23 cellular contexts compared by ENCODE assay signal in genomic region chr3:113981803-113982202, GRCh38.
"Had no signal": no experiment of that assay in that cellular context is flagged by ENCODE, and none has a peak within 500 bp of the region (broad histone marks: within the 10 kb centered on the region; RNA-seq: fewer than 3 reads in every experiment).

No MANE protein-coding gene starts in this region.

- H3K27me3 ChIP-seq: adrenal gland, body of pancreas, esophagus squamous epithelium, heart right ventricle, tibial nerve had no signal

- H3K9me3 ChIP-seq: adrenal gland, body of pancreas, esophagus squamous epithelium had no signal

- ATAC-seq: activated CD4-positive, alpha-beta T cell treated with anti-CD3 and anti-CD28 coated beads for 36 hours; activated T-cell treated with anti-CD3 and anti-CD28 coated beads, Interleukin-2, amount 50 U/mL, for 72 hours; body of pancreas; heart right ventricle; natural killer cell treated with Interleukin-12 subunit alpha and Interleukin-12 subunit beta and Interleukin-15 and Interleukin-18, amount 100 ng/mL, for 72 hours; right cardiac atrium had no signal

- H3K27ac ChIP-seq: adrenal gland, body of pancreas, epithelial cell of prostate, esophagus squamous epithelium, heart right ventricle, tibial nerve had no signal

- H3K4me3 Mint-ChIP-seq: activated CD4-positive, alpha-beta T cell treated with anti-CD3 and anti-CD28 coated beads for 36 hours; activated naive CD4-positive, alpha-beta T cell treated with anti-CD3 and anti-CD28 coated beads for 36 hours; activated naive CD8-positive, alpha-beta T cell treated with anti-CD3 and anti-CD28 coated beads for 36 hours; activated T-cell treated with anti-CD3 and anti-CD28 coated beads, Interleukin-2, amount 50 U/mL, for 72 hours; natural killer cell treated with Interleukin-12 subunit alpha and Interleukin-12 subunit beta and Interleukin-15 and Interleukin-18, amount 100 ng/mL, for 72 hours had no signal

- H3K4me3 ChIP-seq: adrenal gland, body of pancreas, esophagus squamous epithelium, heart right ventricle, tibial nerve had no signal

- H3K36me3 ChIP-seq: adrenal gland had no signal

- H3K4me1 ChIP-seq: adrenal gland, body of pancreas, esophagus squamous epithelium, heart right ventricle, tibial nerve had no signal

- H3K27ac Mint-ChIP-seq: activated CD4-positive, alpha-beta T cell treated with anti-CD3 and anti-CD28 coated beads for 36 hours; activated naive CD4-positive, alpha-beta T cell treated with anti-CD3 and anti-CD28 coated beads for 36 hours; activated naive CD8-positive, alpha-beta T cell treated with anti-CD3 and anti-CD28 coated beads for 36 hours; activated T-cell treated with anti-CD3 and anti-CD28 coated beads, Interleukin-2, amount 50 U/mL, for 72 hours; natural killer cell treated with Interleukin-12 subunit alpha and Interleukin-12 subunit beta and Interleukin-15 and Interleukin-18, amount 100 ng/mL, for 72 hours had no signal

- H3K27me3 Mint-ChIP-seq: activated CD4-positive, alpha-beta T cell treated with anti-CD3 and anti-CD28 coated beads for 36 hours; activated naive CD8-positive, alpha-beta T cell treated with anti-CD3 and anti-CD28 coated beads for 36 hours; natural killer cell treated with Interleukin-12 subunit alpha and Interleukin-12 subunit beta and Interleukin-15 and Interleukin-18, amount 100 ng/mL, for 72 hours had no signal

- H3K9me3 Mint-ChIP-seq: activated naive CD4-positive, alpha-beta T cell treated with anti-CD3 and anti-CD28 coated beads for 36 hours; activated naive CD8-positive, alpha-beta T cell treated with anti-CD3 and anti-CD28 coated beads for 36 hours; natural killer cell treated with Interleukin-12 subunit alpha and Interleukin-12 subunit beta and Interleukin-15 and Interleukin-18, amount 100 ng/mL, for 72 hours had no signal

- DNase-seq: activated CD4-positive, alpha-beta T cell treated with anti-CD3 and anti-CD28 coated beads for 36 hours; activated CD4-positive, CD25-positive, alpha-beta regulatory T cell; activated effector memory CD4-positive, alpha-beta T cell treated with Interleukin-2 at 50 U/mL for 16 hours; activated naive CD4-positive, alpha-beta T cell treated with anti-CD3 and anti-CD28 coated beads for 36 hours; activated naive CD8-positive, alpha-beta T cell treated with anti-CD3 and anti-CD28 coated beads for 36 hours; activated T-cell treated with anti-CD3 and anti-CD28 coated beads for 4 hours; activated T-cell treated with anti-CD3 and anti-CD28 coated beads, Interleukin-2, amount 50 U/mL, for 72 hours; adrenal gland; aorta; body of pancreas; dermis blood vessel endothelial cell; effector CD4-positive, alpha-beta T cell; esophagus squamous epithelium; foreskin melanocyte; heart right ventricle; midbrain; right cardiac atrium; stimulated activated CD4-positive, alpha-beta T cell treated with anti-CD3 and anti-CD28 coated beads, Interleukin-15, amount 100 ng/mL, for 24 hours; stimulated activated CD4-positive, alpha-beta T cell treated with anti-CD3 and anti-CD28 coated beads, Interleukin-2, amount 100 ng/mL, for 24 hours; stimulated activated naive CD4-positive, alpha-beta T cell treated with Interleukin-2 at 50 U/mL for 16 hours had no signal
